In the genomic region with DNA sequence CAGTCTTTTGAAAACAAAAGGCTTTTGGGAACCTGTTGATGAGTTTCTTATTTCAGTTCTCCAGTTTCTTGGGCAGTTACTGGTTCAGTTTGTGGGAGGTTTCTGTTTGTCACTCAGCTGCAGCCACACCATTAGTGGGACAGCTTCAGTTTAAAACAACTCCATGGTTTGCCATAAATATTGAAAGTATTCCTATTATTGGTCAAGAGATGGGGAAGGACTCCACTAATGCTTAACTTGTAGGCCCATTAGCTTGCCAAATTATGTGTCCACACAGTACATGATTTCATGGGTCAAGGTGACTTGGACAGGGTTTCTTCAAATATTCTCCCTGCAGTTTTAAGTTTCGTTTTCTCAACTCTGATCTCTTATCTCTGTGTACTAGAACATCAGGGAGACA, we compare ENCODE assay signal across 1 cellular context.
TF ChIP-seq lines count a peak whose summit lies in the region.

No MANE protein-coding gene starts in this region.

TF ChIP-seq in GM12878, 131 proteins besides CTCF, POLR2A, EP300 and RAD21:
- TF ChIP-seq, protein P1, sequence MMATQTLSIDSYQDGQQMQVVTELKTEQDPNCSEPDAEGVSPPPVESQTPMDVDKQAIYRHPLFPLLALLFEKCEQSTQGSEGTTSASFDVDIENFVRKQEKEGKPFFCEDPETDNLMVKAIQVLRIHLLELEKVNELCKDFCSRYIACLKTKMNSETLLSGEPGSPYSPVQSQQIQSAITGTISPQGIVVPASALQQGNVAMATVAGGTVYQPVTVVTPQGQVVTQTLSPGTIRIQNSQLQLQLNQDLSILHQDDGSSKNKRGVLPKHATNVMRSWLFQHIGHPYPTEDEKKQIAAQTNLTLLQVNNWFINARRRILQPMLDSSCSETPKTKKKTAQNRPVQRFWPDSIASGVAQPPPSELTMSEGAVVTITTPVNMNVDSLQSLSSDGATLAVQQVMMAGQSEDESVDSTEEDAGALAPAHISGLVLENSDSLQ (IDR thresholded peaks at IDR 0.05): peak; percentile 45
- TF ChIP-seq YY1 (IDR thresholded peaks at IDR 0.05; ENCODE audit: low read depth, low read length) (no peak), BACH1 (IDR thresholded peaks at IDR 0.05; ENCODE audit: borderline replicate concordance) (no peak), MTA2 (IDR thresholded peaks at IDR 0.05; ENCODE audit: low read depth) (peak; percentile 30; the same call in 1 of the 2 replicates), DPF2 (IDR thresholded peaks at IDR 0.05) (0 out of 2 replicates have a peak, but pooled peaks have one; percentile 23)
TF ChIP-seq in GM12878: peak in this region for 3.
